Comparison of ENCODE assay signal across 8 cellular contexts in genomic region chr10:6140141-6140841, GRCh38. TPM values are rescaled to one million over a fixed set of nuclear protein-coding genes. Genes with fewer than 3 reads are reported as not detected.
A peak's percentile ranks its signal among the peaks of the same experiment; 100 is the strongest.
DNase-seq lines count a peak whose midpoint lies in the region; ATAC-seq and TF ChIP-seq lines count a peak whose summit lies in the region.

No MANE protein-coding gene starts in this region.

- intact Hi-C loops in left colon (cut with DNase I, micrococcal nuclease), result no loop called here

- peak overlapping the region; percentile 38 for H3K4me3 ChIP-seq in GM12875 (ENCODE audit: low read depth, low read length)

- TF ChIP-seq CTCF in GM12875 (IDR thresholded peaks at IDR 0.05; ENCODE audit: borderline replicate concordance, insufficient read depth, low read depth, low read length), result no peak

- ATAC-seq in left colon (peak; percentile 47), HG02623 (IDR thresholded peaks at IDR 0.05; ENCODE audit: unreplicated experiment) (no peak), GM19397 (IDR thresholded peaks at IDR 0.05; ENCODE audit: unreplicated experiment) (no peak)

- DNase-seq in A172 (ENCODE audit: low spot score), result peak; percentile 30
- peak; percentile 61 to 71 for DNase-seq in activated CD4-positive, alpha-beta T cell treated with anti-CD3 and anti-CD28 coated beads, Interleukin-2, amount 50 U/mL, for 48 hours
- DNase-seq in left colon, result peak; percentile 66 to 68
- DNase-seq in GM19240 (ENCODE audit: insufficient read length, low spot score), result no peak
- DNase-seq in NCI-H2081 treated with DMSO at 0.1 percent for 48 hours (lab: John Stamatoyannopoulos, UW), result no peak

RNA-seq across cellular contexts. Expression of gene RBM17, which starts 51.5 kb away (rescaled TPM):
- 56.5 and 70.3 TPM in 2 replicates for total RNA-seq in A172 (2014; rRNA removed; shearing (Covaris generic))
- 10 to 100 TPM; 71.7 to 90.7 TPM for total RNA-seq in left colon

Comparison
In these comparisons a context has a peak if more than half of its experiments do, and no peak if none do; other contexts are left out.
1. DNase-seq: peak in A172 (single experiment), activated CD4-positive, alpha-beta T cell treated with anti-CD3 and anti-CD28 coated beads, Interleukin-2, amount 50 U/mL, for 48 hours (2 of 2) and left colon (2 of 2); none in GM19240 (single experiment) and NCI-H2081 treated with DMSO at 0.1 percent for 48 hours (single experiment).